In genomic region chr11:75233688-75234295, GRCh38 we compare ENCODE assay signal across 9 cellular contexts. TPM values are rescaled to one million over a fixed set of nuclear protein-coding genes. Genes with fewer than 3 reads are reported as not detected.
DNase-seq lines count a peak whose midpoint lies in the region; ATAC-seq and TF ChIP-seq lines count a peak whose summit lies in the region.
"Had no signal": no experiment of that assay in that cellular context is flagged by ENCODE, and none has a peak within 500 bp of the region (broad histone marks: within the 10 kb centered on the region; RNA-seq: fewer than 3 reads in every experiment).

No MANE protein-coding gene starts in this region.

- no peak overlapping the region for H3K27ac ChIP-seq in osteoblast (ENCODE audit: low read depth, low read length)

- H3K27ac Mint-ChIP-seq in WTC11: no peak overlapping the region
- H3K27ac Mint-ChIP-seq: IgD-negative memory B cell had no signal

- H3K4me1 Mint-ChIP-seq in WTC11: peaks cover 14% of the 10 kb centered on the region

- no peak overlapping the region for H3K4me3 ChIP-seq in osteoblast (ENCODE audit: insufficient read depth, low read length)

- H3K9me3 Mint-ChIP-seq in WTC11: no peaks in the 10 kb centered on the region; the same call in 1 of the 2 replicates

- TF ChIP-seq CTCF in WTC11 (IDR thresholded peaks at IDR 0.05) (no peak), GM10248 (IDR thresholded peaks at IDR 0.05; ENCODE audit: control extremely low read depth, extremely low read depth, low read depth, missing control alignments) (no peak), osteoblast (IDR thresholded peaks at IDR 0.05; ENCODE audit: extremely low read depth, low read depth, low read length) (no peak)

- CTCF ChIA-PET in WTC11 (lab: Charles Lee): interaction anchor here (1.1 to 4.6 kb wide), 4 partner anchors 7 to 90 kb away, joined by 3 to 27 read pairs (median 12); partner anchors contain the start of gene TPBGL
- CTCF ChIA-PET in GM10248 (lab: Yijun Ruan, JAX): interaction anchor here (0.7 to 4.8 kb wide), 8 partner anchors 8 to 93 kb away, joined by 3 to 34 read pairs (median 3); partner anchors contain the start of gene TPBGL

- H3K4me3 Mint-ChIP-seq in WTC11: no peak overlapping the region
- H3K4me3 Mint-ChIP-seq: IgD-negative memory B cell had no signal

- H3K79me2 ChIP-seq in osteoblast (ENCODE audit: insufficient read depth, low read length): no peaks in the 10 kb centered on the region

- H3K27me3 ChIP-seq in osteoblast (ENCODE audit: insufficient read depth, low read length): peaks cover 8% of the 10 kb centered on the region

- H3K9me3 ChIP-seq in osteoblast (ENCODE audit: low read depth, low read length): no peaks in the 10 kb centered on the region

- DNase-seq in AML-193 (lab: John Stamatoyannopoulos, UW) (peak; percentile 48 to 56), HT1080 (ENCODE audit: low read depth) (peak; percentile 41), WTC11 (ENCODE audit: low spot score) (peak; percentile 71), iPS-NIHi7 (ENCODE audit: extremely low spot score) (peak; percentile 84), GM10248 (ENCODE audit: extremely low spot score) (no peak), osteoblast (ENCODE audit: insufficient read length, low spot score, missing footprints) (no peak), NCI-H146 (lab: John Stamatoyannopoulos, UW) (no peak), NCI-H187 (lab: John Stamatoyannopoulos, UW) (no peak)

- no peaks in the 10 kb centered on the region for H3K36me3 ChIP-seq in osteoblast (ENCODE audit: insufficient read depth, low read length)

- H3K4me1 ChIP-seq in osteoblast (ENCODE audit: insufficient read depth, low read length): no peaks in the 10 kb centered on the region

- POLR2A ChIA-PET in WTC11 (lab: Charles Lee): no interaction called here
- POLR2A ChIA-PET in GM10248 (lab: Yijun Ruan, JAX): no interaction called here

- no peaks in the 10 kb centered on the region for H3K36me3 Mint-ChIP-seq in WTC11

- peaks cover 16% of the 10 kb centered on the region for H3K27me3 Mint-ChIP-seq in WTC11 (ENCODE audit: low read depth)

- no peak overlapping the region for H2AFZ ChIP-seq in osteoblast (ENCODE audit: low read length)

- H4K20me1 ChIP-seq in osteoblast (ENCODE audit: insufficient read depth, low read length): no peaks in the 10 kb centered on the region

- peak; percentile 88 for ATAC-seq in WTC11

- H3K4me2 ChIP-seq in osteoblast (ENCODE audit: insufficient read depth, low read length): no peak overlapping the region

TF ChIP-seq in WTC11, 78 proteins besides CTCF, POLR2A, EP300 and RAD21 (continues in another document):
- TF ChIP-seq ZNF138 (CRISPR knock-in tag; conservative IDR thresholded peaks at IDR 0.05) (no peak), TEAD4 (CRISPR knock-in tag; IDR thresholded peaks at IDR 0.05) (peak; percentile 95), CREB1 (CRISPR knock-in tag; IDR thresholded peaks at IDR 0.05) (peak; percentile 55; the same call in 1 of the 2 replicates), ZNF281 (CRISPR knock-in tag; IDR thresholded peaks at IDR 0.05) (no peak), OVOL2 (CRISPR knock-in tag; IDR thresholded peaks at IDR 0.05; ENCODE audit: borderline replicate concordance) (no peak), GABPB1 (CRISPR knock-in tag; IDR thresholded peaks at IDR 0.05) (0 out of 2 replicates have a peak, but pooled peaks have one; percentile 20), NFE2L1 (CRISPR knock-in tag; IDR thresholded peaks at IDR 0.05) (0 out of 2 replicates have a peak, but pooled peaks have one; percentile 44), TEAD1 (CRISPR knock-in tag; IDR thresholded peaks at IDR 0.05) (peak; percentile 97), TP53 (CRISPR knock-in tag; IDR thresholded peaks at IDR 0.05) (no peak), JAZF1 (CRISPR knock-in tag; IDR thresholded peaks at IDR 0.05) (no peak), ZBTB21 (CRISPR knock-in tag; IDR thresholded peaks at IDR 0.05; ENCODE audit: borderline replicate concordance) (no peak), SMAD4 (CRISPR knock-in tag; IDR thresholded peaks at IDR 0.05) (0 out of 2 replicates have a peak, but pooled peaks have one; percentile 41), NR3C1 (CRISPR knock-in tag; conservative IDR thresholded peaks at IDR 0.05; ENCODE audit: low read depth) (no peak)
- TF ChIP-seq, protein P1, sequence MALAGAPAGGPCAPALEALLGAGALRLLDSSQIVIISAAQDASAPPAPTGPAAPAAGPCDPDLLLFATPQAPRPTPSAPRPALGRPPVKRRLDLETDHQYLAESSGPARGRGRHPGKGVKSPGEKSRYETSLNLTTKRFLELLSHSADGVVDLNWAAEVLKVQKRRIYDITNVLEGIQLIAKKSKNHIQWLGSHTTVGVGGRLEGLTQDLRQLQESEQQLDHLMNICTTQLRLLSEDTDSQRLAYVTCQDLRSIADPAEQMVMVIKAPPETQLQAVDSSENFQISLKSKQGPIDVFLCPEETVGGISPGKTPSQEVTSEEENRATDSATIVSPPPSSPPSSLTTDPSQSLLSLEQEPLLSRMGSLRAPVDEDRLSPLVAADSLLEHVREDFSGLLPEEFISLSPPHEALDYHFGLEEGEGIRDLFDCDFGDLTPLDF (CRISPR knock-in tag; IDR thresholded peaks at IDR 0.05): no peak
- TF ChIP-seq, protein P2, sequence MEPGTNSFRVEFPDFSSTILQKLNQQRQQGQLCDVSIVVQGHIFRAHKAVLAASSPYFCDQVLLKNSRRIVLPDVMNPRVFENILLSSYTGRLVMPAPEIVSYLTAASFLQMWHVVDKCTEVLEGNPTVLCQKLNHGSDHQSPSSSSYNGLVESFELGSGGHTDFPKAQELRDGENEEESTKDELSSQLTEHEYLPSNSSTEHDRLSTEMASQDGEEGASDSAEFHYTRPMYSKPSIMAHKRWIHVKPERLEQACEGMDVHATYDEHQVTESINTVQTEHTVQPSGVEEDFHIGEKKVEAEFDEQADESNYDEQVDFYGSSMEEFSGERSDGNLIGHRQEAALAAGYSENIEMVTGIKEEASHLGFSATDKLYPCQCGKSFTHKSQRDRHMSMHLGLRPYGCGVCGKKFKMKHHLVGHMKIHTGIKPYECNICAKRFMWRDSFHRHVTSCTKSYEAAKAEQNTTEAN (CRISPR knock-in tag; IDR thresholded peaks at IDR 0.05): no peak; the same call in 1 of the 2 replicates
- TF ChIP-seq, protein P3, sequence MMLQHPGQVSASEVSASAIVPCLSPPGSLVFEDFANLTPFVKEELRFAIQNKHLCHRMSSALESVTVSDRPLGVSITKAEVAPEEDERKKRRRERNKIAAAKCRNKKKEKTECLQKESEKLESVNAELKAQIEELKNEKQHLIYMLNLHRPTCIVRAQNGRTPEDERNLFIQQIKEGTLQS (CRISPR knock-in tag; conservative IDR thresholded peaks at IDR 0.05): no peak
- TF ChIP-seq, protein P4, sequence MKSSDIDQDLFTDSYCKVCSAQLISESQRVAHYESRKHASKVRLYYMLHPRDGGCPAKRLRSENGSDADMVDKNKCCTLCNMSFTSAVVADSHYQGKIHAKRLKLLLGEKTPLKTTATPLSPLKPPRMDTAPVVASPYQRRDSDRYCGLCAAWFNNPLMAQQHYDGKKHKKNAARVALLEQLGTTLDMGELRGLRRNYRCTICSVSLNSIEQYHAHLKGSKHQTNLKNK (CRISPR knock-in tag; IDR thresholded peaks at IDR 0.05): no peak
- TF ChIP-seq, protein P5, sequence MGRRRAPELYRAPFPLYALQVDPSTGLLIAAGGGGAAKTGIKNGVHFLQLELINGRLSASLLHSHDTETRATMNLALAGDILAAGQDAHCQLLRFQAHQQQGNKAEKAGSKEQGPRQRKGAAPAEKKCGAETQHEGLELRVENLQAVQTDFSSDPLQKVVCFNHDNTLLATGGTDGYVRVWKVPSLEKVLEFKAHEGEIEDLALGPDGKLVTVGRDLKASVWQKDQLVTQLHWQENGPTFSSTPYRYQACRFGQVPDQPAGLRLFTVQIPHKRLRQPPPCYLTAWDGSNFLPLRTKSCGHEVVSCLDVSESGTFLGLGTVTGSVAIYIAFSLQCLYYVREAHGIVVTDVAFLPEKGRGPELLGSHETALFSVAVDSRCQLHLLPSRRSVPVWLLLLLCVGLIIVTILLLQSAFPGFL (CRISPR knock-in tag; IDR thresholded peaks at IDR 0.05; ENCODE audit: borderline replicate concordance): no peak

RNA-seq across cellular contexts. Expression of gene TPBGL, which starts 6.8 kb away (rescaled TPM):
- 0.10 and 0.33 TPM in 2 replicates for total RNA-seq in HT1080 (2014; rRNA removed; shearing (Covaris generic))
- polyA plus RNA-seq in HT1080 (2015; cell fraction: cytosol; rRNA removed): 0.07 and 0.20 TPM in 2 replicates
- polyA plus RNA-seq in HT1080 (2015; cell fraction: nucleus; rRNA removed): 0.12 TPM in 1 of 2 replicates, not detected in the other
- 0.37 to 0.78 TPM (median 0.60 TPM) in 3 replicates for total RNA-seq in WTC11 (2021)
- total RNA-seq in osteoblast: not detected in 2 replicates
- polyA plus RNA-seq: IgD-negative memory B cell had no signal

Comparison
In these comparisons a context has a peak if more than half of its experiments do, and no peak if none do; other contexts are left out.
1. DNase-seq: peak in AML-193 (2 of 2), HT1080 (single experiment), WTC11 (single experiment) and iPS-NIHi7 (single experiment); none in GM10248 (single experiment), osteoblast (single experiment), NCI-H146 (single experiment) and NCI-H187 (0 of 2).